ENCODE assay signal across 10 cellular contexts in the genomic region with DNA sequence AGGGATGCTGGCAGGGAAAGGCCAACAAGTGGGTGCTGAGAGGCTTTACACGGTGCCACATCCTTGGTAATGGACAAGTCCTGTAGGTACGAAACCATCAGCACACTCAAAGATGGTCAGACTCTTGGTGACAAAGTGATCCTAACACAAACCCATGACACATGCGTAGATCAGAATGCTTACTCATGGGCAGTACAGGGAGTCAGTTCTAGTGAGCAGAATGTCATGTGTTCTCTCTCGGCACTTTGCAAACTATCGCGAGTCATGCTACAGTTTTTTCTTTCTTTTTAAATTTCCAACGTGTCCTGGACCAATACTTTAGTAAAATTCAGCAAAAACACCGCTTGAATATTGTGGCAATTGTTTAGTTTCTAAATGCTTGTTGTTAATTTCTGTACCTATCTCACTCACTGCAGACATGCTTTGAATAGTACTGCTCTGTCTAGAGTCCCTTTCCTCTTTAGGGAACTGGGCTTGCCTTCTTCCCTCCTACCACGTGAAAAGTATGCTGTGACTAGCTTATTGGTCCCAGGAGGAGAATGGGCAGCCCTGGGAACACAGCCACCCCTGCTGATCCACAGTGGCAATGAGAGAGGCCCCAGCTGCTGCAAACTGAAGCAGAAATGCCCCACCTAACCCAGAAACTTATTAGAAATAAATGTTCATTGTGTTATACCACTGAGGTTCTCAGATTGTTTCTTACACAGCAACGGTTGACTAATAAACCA.
DNase-seq lines count a peak whose midpoint lies in the region; FAIRE-seq and TF ChIP-seq lines count a peak whose summit lies in the region.
"Had no signal": no experiment of that assay in that cellular context is flagged by ENCODE, and none has a peak within 500 bp of the region (broad histone marks: within the 10 kb centered on the region; RNA-seq: fewer than 3 reads in every experiment).

No MANE protein-coding gene starts in this region.

- intact Hi-C loops in MCF 10A (cut with micrococcal nuclease) = no loop called here
- intact Hi-C loops in breast epithelium (cut with DNase I; ENCODE audit: low total_unique reads) = loop anchor here (2.0 kb wide), 1 partner anchor 55 kb away; no protein-coding TSS in a partner anchor
- intact Hi-C loops in vagina (cut with DNase I) = no loop called here

- BruUV-seq in MCF 10A (replicated peaks; lab: Mats Ljungman, UMichigan) = no TSS peak

- TF ChIP-seq POLR2A in breast epithelium (IDR thresholded peaks at IDR 0.05) (no peak), vagina (IDR thresholded peaks at IDR 0.05) (no peak)

- no peak overlapping the region for H3K9ac ChIP-seq in keratinocyte (ENCODE audit: control insufficient read depth, extremely low read depth, insufficient read depth, low read length)
- H3K9ac ChIP-seq: BLaER1, KMS-11 had no signal

- peaks cover 6% of the 10 kb centered on the region for H3K9me1 ChIP-seq in keratinocyte (ENCODE audit: control insufficient read depth, extremely low read depth, insufficient read depth, low read length)

- H3K36me3 Mint-ChIP-seq in MCF 10A (ENCODE audit: insufficient read depth, unreplicated experiment) = peaks cover 20% of the 10 kb centered on the region

- dilution Hi-C loops in keratinocyte (cut with MboI; ENCODE audit: extremely low pct_ligation_motif_present, low sequenced_read_pairs) = no loop called here

- H3K79me2 ChIP-seq in keratinocyte (ENCODE audit: control insufficient read depth, insufficient read depth, low read length) = peaks cover 61% of the 10 kb centered on the region

- no peaks in the 10 kb centered on the region for H3K4me1 ChIP-seq in breast epithelium
- peaks cover 4% of the 10 kb centered on the region for H3K4me1 ChIP-seq in keratinocyte (ENCODE audit: control insufficient read depth, extremely low read depth, insufficient read depth, low read length)
- peaks cover 16% of the 10 kb centered on the region for H3K4me1 ChIP-seq in vagina
- H3K4me1 ChIP-seq: BLaER1 had no signal

- H3K27ac Mint-ChIP-seq in MCF 10A (ENCODE audit: low read depth, unreplicated experiment) = no peak overlapping the region

- H3K4me2 ChIP-seq in keratinocyte (ENCODE audit: control insufficient read depth, extremely low read depth, insufficient read depth, low read depth, low read length) = no peak overlapping the region
- H3K4me2 ChIP-seq: BLaER1, KMS-11 had no signal

- no peaks in the 10 kb centered on the region for H4K20me1 ChIP-seq in keratinocyte (ENCODE audit: control insufficient read depth, extremely low read depth, insufficient read depth, low read length)

- H3K9me3 Mint-ChIP-seq in MCF 10A (ENCODE audit: unreplicated experiment) = no peaks in the 10 kb centered on the region

- POLR2A ChIA-PET in MCF 10A (lab: Yijun Ruan, JAX) = interaction anchor here (0.6 kb wide), 1 partner anchor 1699 kb away, joined by 3 read pairs; no protein-coding TSS in a partner anchor

- H3K27me3 ChIP-seq in breast epithelium (no peaks in the 10 kb centered on the region), keratinocyte (ENCODE audit: control insufficient read depth, extremely low read depth, insufficient read depth, low read length) (no peaks in the 10 kb centered on the region), vagina (no peaks in the 10 kb centered on the region)
- H3K27me3 ChIP-seq: BLaER1 had no signal

- H3K9me3 ChIP-seq in breast epithelium (no peaks in the 10 kb centered on the region), keratinocyte (ENCODE audit: control insufficient read depth, low read depth, low read length) (no peaks in the 10 kb centered on the region), vagina (no peaks in the 10 kb centered on the region)
- H3K9me3 ChIP-seq: BLaER1 had no signal

- CTCF ChIA-PET in MCF 10A (lab: Yijun Ruan, JAX) = interaction anchor here (0.6 kb wide), 1 partner anchor 100 kb away, joined by 3 read pairs; no protein-coding TSS in a partner anchor

- DNase-seq in MCF 10A (ENCODE audit: unreplicated experiment) (peak; percentile 29), breast epithelium (ENCODE audit: low spot score in 2 of 2) (no peak), cardiac fibroblast (ENCODE audit: low read depth in 2 of 2) (peak; percentile 36 to 85), keratinocyte (ENCODE audit: low read depth, low spot score) (peak; percentile 4), superior temporal gyrus (ENCODE audit: extremely low spot score) (peak; percentile 83), vagina (ENCODE audit: extremely low spot score in 2 of 2) (no peak), SHP77 treated with DMSO at 0.1 percent for 48 hours (lab: John Stamatoyannopoulos, UW) (no peak)
- no peak for DNase-seq in NK-92 treated with Interleukin-12 subunit alpha and Interleukin-12 subunit beta, amount 100 ng/mL, for 24 hours (lab: John Stamatoyannopoulos, UW)

- TF ChIP-seq CTCF in MCF 10A (IDR thresholded peaks at IDR 0.05; ENCODE audit: unreplicated experiment) (no peak), breast epithelium (IDR thresholded peaks at IDR 0.05) (no peak), cardiac fibroblast (IDR thresholded peaks at IDR 0.05; ENCODE audit: low read depth, low read length) (no peak), keratinocyte (optimal IDR thresholded peaks at IDR 0.05 in 1 of 3, IDR thresholded peaks at IDR 0.05 in 1 of 3, conservative IDR thresholded peaks at IDR 0.05 in 1 of 3; ENCODE audit: extremely low read depth in 1 of 3, insufficient read depth in 2 of 3, low read length in 3 of 3) (no peak), vagina (IDR thresholded peaks at IDR 0.05) (no peak)

- H3K4me1 Mint-ChIP-seq in MCF 10A (ENCODE audit: insufficient read depth, unreplicated experiment) = peaks cover 5% of the 10 kb centered on the region

- no peak overlapping the region for H3K4me3 ChIP-seq in breast epithelium
- H3K4me3 ChIP-seq in cardiac fibroblast (replicated peaks in 1 of 2; ENCODE audit: low read depth in 2 of 2, low read length in 2 of 2) = no peak overlapping the region
- no peak overlapping the region for H3K4me3 ChIP-seq in keratinocyte (ENCODE audit: control insufficient read depth in 2 of 3, extremely low read depth in 1 of 3, insufficient read depth in 2 of 3, low read depth in 1 of 3, low read length in 3 of 3)
- no peak overlapping the region for H3K4me3 ChIP-seq in vagina
- H3K4me3 ChIP-seq: BLaER1 had no signal

- H3K27me3 Mint-ChIP-seq in MCF 10A (ENCODE audit: insufficient read depth, unreplicated experiment) = no peaks in the 10 kb centered on the region

- H2AFZ ChIP-seq in keratinocyte (ENCODE audit: control insufficient read depth, low read length) = no peak overlapping the region

- no peaks in the 10 kb centered on the region for H3K36me3 ChIP-seq in breast epithelium
- H3K36me3 ChIP-seq in keratinocyte (ENCODE audit: control insufficient read depth in 2 of 2, extremely low read depth in 1 of 2, insufficient read depth in 2 of 2, low read length in 2 of 2) = peaks cover 5 to 11% of the 10 kb centered on the region in 2 experiments
- H3K36me3 ChIP-seq in vagina = no peaks in the 10 kb centered on the region

- peak; percentile 13 for FAIRE-seq in keratinocyte (lab: Jason Lieb, UNC)

- H3K27ac ChIP-seq in breast epithelium = no peak overlapping the region
- H3K27ac ChIP-seq in keratinocyte (ENCODE audit: control insufficient read depth, insufficient read depth, low read length) = no peak overlapping the region
- H3K27ac ChIP-seq in vagina = no peak overlapping the region
- H3K27ac ChIP-seq: BLaER1, KMS-11 had no signal

- no peak overlapping the region for H3K4me3 Mint-ChIP-seq in MCF 10A (ENCODE audit: unreplicated experiment)

Comparison
In these comparisons a context has a peak if more than half of its experiments do, and no peak if none do; other contexts are left out.
1. DNase-seq: peak in MCF 10A (single experiment), cardiac fibroblast (2 of 2), keratinocyte (single experiment) and superior temporal gyrus (single experiment); none in breast epithelium (0 of 2), NK-92 treated with Interleukin-12 subunit alpha and Interleukin-12 subunit beta, amount 100 ng/mL, for 24 hours (single experiment), vagina (0 of 2) and SHP77 treated with DMSO at 0.1 percent for 48 hours (single experiment).